In genomic region chr10:132374176-132374575, GRCh38 we compare ENCODE assay signal across 15 cellular contexts.
"Had no signal": no experiment of that assay in that cellular context is flagged by ENCODE, and none has a peak within 500 bp of the region (broad histone marks: within the 10 kb centered on the region; RNA-seq: fewer than 3 reads in every experiment).

No MANE protein-coding gene starts in this region.

- H3K36me3 ChIP-seq: neural progenitor cell, pancreas had no signal

- ATAC-seq: activated T-cell treated with anti-CD3 and anti-CD28 coated beads, Interleukin-2, amount 50 U/mL, for 4 hours; pancreas; SK-N-SH treated with all-trans-retinoic acid at 6 μM for 48 hours; stimulated activated memory B cell treated with anti-CD40 and anti-IgM and Interleukin-4, amounts not matched to agents 10 μg/mL and 1 μg/mL and 100 μg/mL, for 72 hours had no signal

- H3K4me3 Mint-ChIP-seq: activated naive CD8-positive, alpha-beta T cell; activated T-cell treated with anti-CD3 and anti-CD28 coated beads, Interleukin-2, amount 50 U/mL, for 4 hours; neural progenitor cell; stimulated activated memory B cell treated with anti-CD40 and anti-IgM and Interleukin-4, amounts not matched to agents 10 μg/mL and 1 μg/mL and 100 μg/mL, for 72 hours had no signal

- H3K27ac ChIP-seq: neural progenitor cell, pancreas, tibial artery had no signal

- H3K27me3 Mint-ChIP-seq: activated naive CD8-positive, alpha-beta T cell had no signal

- H3K9me3 ChIP-seq: pancreas, tibial artery had no signal

- H3K27me3 ChIP-seq: neural progenitor cell, pancreas, tibial artery had no signal

- H3K27ac Mint-ChIP-seq: activated naive CD8-positive, alpha-beta T cell; stimulated activated memory B cell treated with anti-CD40 and anti-IgM and Interleukin-4, amounts not matched to agents 10 μg/mL and 1 μg/mL and 100 μg/mL, for 72 hours had no signal

- H3K9me3 Mint-ChIP-seq: activated T-cell treated with anti-CD3 and anti-CD28 coated beads, Interleukin-2, amount 50 U/mL, for 4 hours; neural progenitor cell; stimulated activated memory B cell treated with anti-CD40 and anti-IgM and Interleukin-4, amounts not matched to agents 10 μg/mL and 1 μg/mL and 100 μg/mL, for 72 hours had no signal

- H3K4me3 ChIP-seq: neural progenitor cell, pancreas, tibial artery had no signal

- H3K36me3 Mint-ChIP-seq: activated naive CD8-positive, alpha-beta T cell had no signal

- H3K4me1 ChIP-seq: pancreas, tibial artery had no signal

- H3K4me2 ChIP-seq: neural progenitor cell had no signal

- DNase-seq: activated CD4-positive, alpha-beta T cell treated with anti-CD3 and anti-CD28 coated beads, Interleukin-2, amount 50 U/mL, for 48 hours; activated effector memory CD4-positive, alpha-beta T cell treated with anti-CD3 and anti-CD28 coated beads, Interleukin-2, amount 50 U/mL, for 16 hours; activated T-cell treated with anti-CD3 and anti-CD28 coated beads, Interleukin-2, amount 50 U/mL, for 4 hours; anterior cingulate cortex; effector memory CD4-positive, alpha-beta T cell; foreskin fibroblast; kidney glomerular epithelial cell; stimulated activated CD4-positive, alpha-beta T cell treated with anti-CD3 and anti-CD28 coated beads, Interleukin-2, amount 100 ng/mL, for 48 hours; T-helper 1 cell had no signal

- H2AFZ ChIP-seq: neural progenitor cell had no signal
